ENCODE assay signal across 8 cellular contexts in genomic region chr19:41860419-41861097, GRCh38. TPM values are rescaled to one million over a fixed set of nuclear protein-coding genes. Genes with fewer than 3 reads are reported as not detected.
DNase-seq lines count a peak whose midpoint lies in the region; ATAC-seq and TF ChIP-seq lines count a peak whose summit lies in the region.

No MANE protein-coding gene starts in this region.

- peaks cover 10% of the 10 kb centered on the region for H3K4me1 ChIP-seq in rectal smooth muscle tissue (ENCODE audit: control insufficient read depth, insufficient read depth, low read length)

- H3K27ac ChIP-seq in rectal smooth muscle tissue (ENCODE audit: low read depth, low read length), result peak overlapping the region; percentile 97

- peaks cover 50% of the 10 kb centered on the region for H3K36me3 Mint-ChIP-seq in activated CD4-positive, alpha-beta memory T cell treated with anti-CD3 and anti-CD28 coated beads, Interleukin-2, amount 10 ng/mL, durations not matched to agents 7 days and 5 days (ENCODE audit: low read depth)

- H3K9ac ChIP-seq in rectal smooth muscle tissue (ENCODE audit: low read length), result peak overlapping the region; percentile 99

- peak overlapping the region; percentile 81 for H3K27ac Mint-ChIP-seq in activated CD4-positive, alpha-beta memory T cell treated with anti-CD3 and anti-CD28 coated beads, Interleukin-2, amount 10 ng/mL, durations not matched to agents 7 days and 5 days

- H3K27me3 Mint-ChIP-seq in activated CD4-positive, alpha-beta memory T cell treated with anti-CD3 and anti-CD28 coated beads, Interleukin-2, amount 10 ng/mL, durations not matched to agents 7 days and 5 days, result no peaks in the 10 kb centered on the region

- H3K4me1 Mint-ChIP-seq in activated CD4-positive, alpha-beta memory T cell treated with anti-CD3 and anti-CD28 coated beads, Interleukin-2, amount 10 ng/mL, durations not matched to agents 7 days and 5 days, result peaks cover 50% of the 10 kb centered on the region

- ATAC-seq in HG03095 (IDR thresholded peaks at IDR 0.05; ENCODE audit: unreplicated experiment), result no peak

- CTCF ChIA-PET in activated CD4-positive, alpha-beta memory T cell treated with anti-CD3 and anti-CD28 coated beads, Interleukin-2, amount 10 ng/mL, durations not matched to agents 7 days and 5 days (lab: Charles Lee), result interaction anchor here (0.7 to 5.4 kb wide), 11 partner anchors 8 to 174 kb away, joined by 3 to 82 read pairs (median 11); partner anchors contain the start of gene RABAC1

- peaks cover 29% of the 10 kb centered on the region for H3K36me3 ChIP-seq in rectal smooth muscle tissue (ENCODE audit: control insufficient read depth, insufficient read depth, low read length)

- H3K9me3 Mint-ChIP-seq in activated CD4-positive, alpha-beta memory T cell treated with anti-CD3 and anti-CD28 coated beads, Interleukin-2, amount 10 ng/mL, durations not matched to agents 7 days and 5 days, result no peaks in the 10 kb centered on the region

- no peaks in the 10 kb centered on the region for H3K27me3 ChIP-seq in rectal smooth muscle tissue (ENCODE audit: control insufficient read depth, insufficient read depth, low read length)

- POLR2A ChIA-PET in activated CD4-positive, alpha-beta memory T cell treated with anti-CD3 and anti-CD28 coated beads, Interleukin-2, amount 10 ng/mL, durations not matched to agents 7 days and 5 days (lab: Charles Lee), result interaction anchor here (0.7 to 7.0 kb wide), 13 partner anchors 9 to 538 kb away, joined by 3 to 223 read pairs (median 10); partner anchors contain the start of genes ARHGEF1, CD79A and RABAC1

- H3K4me3 ChIP-seq in foreskin fibroblast (ENCODE audit: low read depth in 1 of 2, low read length in 2 of 2) (peak overlapping the region; percentile 75 to 95), rectal smooth muscle tissue (ENCODE audit: low read length) (peak overlapping the region; percentile 94)

- TF ChIP-seq CTCF in foreskin fibroblast (IDR thresholded peaks at IDR 0.05; ENCODE audit: low read depth, low read length), result no peak

- peak; percentile 49 to 56 for DNase-seq in activated CD4-positive, alpha-beta T cell treated with anti-CD3 and anti-CD28 coated beads for 4 hours
- DNase-seq in activated CD4-positive, alpha-beta T cell treated with anti-CD3 and anti-CD28 coated beads, Interleukin-2, amount 50 U/mL, for 1 hour, result no peak
- peak; percentile 38 for DNase-seq in activated CD4-positive, alpha-beta memory T cell treated with anti-CD3 and anti-CD28 coated beads, Interleukin-2, amount 10 ng/mL, durations not matched to agents 7 days and 5 days
- DNase-seq in foreskin fibroblast (peak in 1 of 2 donors; percentile 29), HPDE6-E6E7 (ENCODE audit: extremely low spot score) (no peak), NCI-H82 (lab: John Stamatoyannopoulos, UW) (no peak)

- peak overlapping the region; percentile 82 for H3K4me3 Mint-ChIP-seq in activated CD4-positive, alpha-beta memory T cell treated with anti-CD3 and anti-CD28 coated beads, Interleukin-2, amount 10 ng/mL, durations not matched to agents 7 days and 5 days

RNA-seq across cellular contexts. Expression of gene RPS19, which starts 0.5 kb away (rescaled TPM):
- total RNA-seq in activated CD4-positive, alpha-beta memory T cell treated with anti-CD3 and anti-CD28 coated beads, Interleukin-2, amount 10 ng/mL, durations not matched to agents 7 days and 5 days, result 1,000 to 10,000 TPM; 2,625 to 2,652 TPM

RNA-seq across cellular contexts. Expression of gene DMRTC2, which starts 15.7 kb away (rescaled TPM):
- not detected for total RNA-seq in activated CD4-positive, alpha-beta memory T cell treated with anti-CD3 and anti-CD28 coated beads, Interleukin-2, amount 10 ng/mL, durations not matched to agents 7 days and 5 days

RNA-seq across cellular contexts. Expression of gene LYPD4, which starts 16.1 kb away (rescaled TPM):
- total RNA-seq in activated CD4-positive, alpha-beta memory T cell treated with anti-CD3 and anti-CD28 coated beads, Interleukin-2, amount 10 ng/mL, durations not matched to agents 7 days and 5 days, result not detected

RNA-seq across cellular contexts. Expression of gene CD79A, which starts 16.5 kb away (rescaled TPM):
- total RNA-seq in activated CD4-positive, alpha-beta memory T cell treated with anti-CD3 and anti-CD28 coated beads, Interleukin-2, amount 10 ng/mL, durations not matched to agents 7 days and 5 days, result under 1 TPM; 0.35 to 0.38 TPM

RNA-seq across cellular contexts. Expression of gene ARHGEF1, which starts 22.4 kb away (rescaled TPM):
- total RNA-seq in activated CD4-positive, alpha-beta memory T cell treated with anti-CD3 and anti-CD28 coated beads, Interleukin-2, amount 10 ng/mL, durations not matched to agents 7 days and 5 days, result 100 to 1,000 TPM; 657 TPM

Comparison
In these comparisons a context has a peak if more than half of its experiments do, and no peak if none do; other contexts are left out.
1. DNase-seq: peak in activated CD4-positive, alpha-beta T cell treated with anti-CD3 and anti-CD28 coated beads for 4 hours (2 of 2) and activated CD4-positive, alpha-beta memory T cell treated with anti-CD3 and anti-CD28 coated beads, Interleukin-2, amount 10 ng/mL, durations not matched to agents 7 days and 5 days (single experiment); none in activated CD4-positive, alpha-beta T cell treated with anti-CD3 and anti-CD28 coated beads, Interleukin-2, amount 50 U/mL, for 1 hour (single experiment), HPDE6-E6E7 (single experiment) and NCI-H82 (single experiment).